In the genomic region with DNA sequence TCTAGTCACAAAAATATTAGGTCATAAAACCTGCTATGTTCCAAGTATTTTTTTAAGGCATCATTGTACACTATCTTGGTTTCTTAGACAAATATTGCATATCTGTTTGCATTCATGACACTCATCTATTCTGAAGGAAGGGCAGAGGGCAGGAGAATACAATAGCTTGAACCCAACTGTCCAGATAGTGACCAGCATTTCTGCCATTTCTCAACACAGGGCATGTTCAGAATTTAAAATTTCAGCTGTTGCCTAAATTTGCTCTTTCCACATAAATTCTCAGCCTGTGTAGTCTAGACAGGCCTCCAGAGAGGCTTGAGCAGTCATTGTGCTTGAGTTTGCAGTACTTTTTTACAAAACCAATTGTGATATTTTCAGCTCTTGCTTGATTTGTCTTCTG, we compare ENCODE assay signal across 21 cellular contexts.
DNase-seq lines count a peak whose midpoint lies in the region; ATAC-seq and TF ChIP-seq lines count a peak whose summit lies in the region.
"Had no signal": no experiment of that assay in that cellular context is flagged by ENCODE, and none has a peak within 500 bp of the region (broad histone marks: within the 10 kb centered on the region; RNA-seq: fewer than 3 reads in every experiment).

No MANE protein-coding gene starts in this region.

- H3K14ac ChIP-seq in trophoblast cell (ENCODE audit: low read length), result no peak overlapping the region

- H3K9ac ChIP-seq in trophoblast cell (ENCODE audit: low read length), result no peak overlapping the region
- H3K9ac ChIP-seq: SK-N-SH had no signal

- H2BK120ac ChIP-seq in trophoblast cell (ENCODE audit: insufficient read depth, low read length, poor library complexity), result no peak overlapping the region

- H3K4me1 ChIP-seq in trophoblast cell (ENCODE audit: control insufficient read depth in 1 of 2, insufficient read depth in 2 of 2, low read length in 2 of 2), result no peaks in the 10 kb centered on the region

- H3K9me3 ChIP-seq in trophoblast cell (ENCODE audit: insufficient read depth, low read depth, low read length), result no peaks in the 10 kb centered on the region
- H3K9me3 ChIP-seq: SK-N-SH had no signal

- no peak for TF ChIP-seq CTCF in fibroblast of the aortic adventitia (IDR thresholded peaks at IDR 0.05; ENCODE audit: insufficient read depth, low read length)

- H3K4ac ChIP-seq in trophoblast cell (ENCODE audit: low read depth, low read length), result no peak overlapping the region

- no peak overlapping the region for H2AFZ ChIP-seq in trophoblast cell (ENCODE audit: insufficient read depth, low read length, poor library complexity)

- H3K36me3 ChIP-seq in trophoblast cell (ENCODE audit: control insufficient read depth in 1 of 2, insufficient read depth in 2 of 2, low read length in 2 of 2), result no peaks in the 10 kb centered on the region

- no peak overlapping the region for H2BK5ac ChIP-seq in trophoblast cell (ENCODE audit: low read depth, low read length, poor library complexity)

- no peak for ATAC-seq in GM21360 (IDR thresholded peaks at IDR 0.05; ENCODE audit: unreplicated experiment)
- no peak for ATAC-seq in GM21381 (IDR thresholded peaks at IDR 0.05; ENCODE audit: unreplicated experiment)
- ATAC-seq: CD8-positive, alpha-beta T cell; HCT116; PC-3 had no signal

- no peak overlapping the region for H4K12ac ChIP-seq in trophoblast cell (ENCODE audit: low read depth, low read length)

- DNase-seq in HuH-7 (ENCODE audit: low spot score), result peak; percentile 8
- DNase-seq in LHCN-M2 (ENCODE audit: low read depth), result peak; percentile 8
- DNase-seq in fibroblast of the aortic adventitia (ENCODE audit: low read depth), result peak; percentile 83
- DNase-seq in trophoblast cell, result peak; percentile 54 to 90
- no peak for DNase-seq in pons (ENCODE audit: low spot score)
- DNase-seq: CD8-positive, alpha-beta T cell; Kasumi-1; MV-4-11; NCI-H1105; NCI-H1436 treated with DMSO at 0.1 percent for 48 hours; NCI-H2029; NCI-H446; NCI-H524 treated with DMSO at 0.1 percent for 48 hours; NCI-H774; PC-3; SK-N-SH; SW 1271 had no signal

- H3K4me2 ChIP-seq in trophoblast cell (ENCODE audit: low read length), result no peak overlapping the region
- H3K4me2 ChIP-seq: SK-N-SH had no signal

- H4K8ac ChIP-seq in trophoblast cell (ENCODE audit: low read depth, low read length), result no peak overlapping the region

- no peak overlapping the region for H4K91ac ChIP-seq in trophoblast cell (ENCODE audit: low read depth, low read length)

- no peak overlapping the region for H3K23ac ChIP-seq in trophoblast cell (ENCODE audit: low read length)

- H3K18ac ChIP-seq in trophoblast cell (ENCODE audit: low read length), result no peak overlapping the region

- no peaks in the 10 kb centered on the region for H3K79me2 ChIP-seq in trophoblast cell (ENCODE audit: control insufficient read depth, insufficient read depth, low read length, poor library complexity)

- no peak overlapping the region for H2AK5ac ChIP-seq in trophoblast cell (ENCODE audit: low read length)

- no peak overlapping the region for H3K4me3 ChIP-seq in fibroblast of the aortic adventitia (ENCODE audit: low read depth, low read length)
- no peak overlapping the region for H3K4me3 ChIP-seq in trophoblast cell (ENCODE audit: low read depth, low read length)

- H3K79me1 ChIP-seq in trophoblast cell (ENCODE audit: low read length), result no peaks in the 10 kb centered on the region

- no peaks in the 10 kb centered on the region for H3K27me3 ChIP-seq in trophoblast cell (ENCODE audit: insufficient read depth, low read length)

- H2BK12ac ChIP-seq in trophoblast cell (ENCODE audit: low read length), result no peak overlapping the region

- H3K27ac ChIP-seq in trophoblast cell (ENCODE audit: low read depth, low read length), result no peak overlapping the region
- H3K27ac ChIP-seq: C4-2B had no signal
